ENCODE assay signal across 8 cellular contexts in the genomic region with DNA sequence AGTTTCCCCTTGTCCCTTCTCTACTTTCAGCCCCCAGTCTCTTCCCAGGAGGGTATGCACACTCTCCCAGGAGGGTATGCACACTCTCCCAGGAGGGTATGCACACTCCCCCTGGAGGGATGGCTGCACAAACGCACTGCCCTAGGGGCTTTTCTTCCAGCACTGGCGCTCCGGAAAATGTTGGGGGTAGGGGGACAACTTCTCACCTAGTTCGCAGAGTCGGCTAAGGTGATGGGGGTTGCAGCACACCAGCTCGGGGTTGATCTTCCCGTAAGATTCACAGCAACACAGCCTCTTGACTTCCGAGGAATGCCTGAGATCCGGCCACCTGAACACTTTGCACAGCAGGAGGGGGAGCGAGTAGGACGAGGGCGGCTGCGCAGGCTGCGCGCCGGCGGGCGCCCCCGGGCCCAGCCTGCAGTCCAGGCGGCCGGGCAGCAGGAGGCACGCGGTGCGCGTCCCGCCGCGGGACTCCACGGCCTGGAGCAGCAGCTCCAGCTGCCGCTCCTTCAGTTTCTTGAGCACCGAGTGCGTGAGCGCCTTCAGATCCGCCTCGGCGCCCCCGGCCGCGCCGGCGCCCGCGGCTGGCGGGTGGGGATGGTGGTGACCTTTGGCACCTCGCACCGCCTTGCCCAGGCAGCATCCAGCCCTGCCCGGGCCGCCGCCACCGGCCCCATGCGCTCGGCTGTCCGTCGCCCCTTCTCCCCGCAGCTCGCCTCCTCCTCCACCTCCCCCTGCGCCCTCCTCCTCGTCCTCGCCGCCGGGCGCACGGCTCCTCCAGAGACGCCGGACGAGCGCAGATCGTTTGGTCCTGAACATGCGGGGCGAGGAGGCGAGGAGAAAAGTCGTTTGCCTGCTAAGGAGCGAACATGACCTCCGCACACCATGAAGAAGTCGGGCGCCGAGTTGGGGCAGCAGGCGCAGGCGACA. TPM values are rescaled to one million over a fixed set of nuclear protein-coding genes. Genes with fewer than 3 reads are reported as not detected.
DNase-seq lines count a peak whose midpoint lies in the region; ATAC-seq, FAIRE-seq and TF ChIP-seq lines count a peak whose summit lies in the region.

No MANE protein-coding gene starts in this region.

- DNase-seq in NCI-H2227 (lab: John Stamatoyannopoulos, UW; ENCODE audit: unreplicated experiment), result peak; percentile 73
- DNase-seq in NCI-H2227 treated with DMSO at 0.1 percent for 48 hours (lab: John Stamatoyannopoulos, UW), result no peak
- DNase-seq in MV-4-11 (lab: John Stamatoyannopoulos, UW), result peak; percentile 8
- DNase-seq in activated T-cell treated with anti-CD3 and anti-CD28 coated beads, Interleukin-2, amount 50 U/mL, for 48 hours, result peak; percentile 60 to 62
- DNase-seq in foreskin keratinocyte, result peak in 1 of 2 donors; percentile 32
- peak in 5 of 6 donors; percentile 48 to 81 (median 61) for DNase-seq in pancreas

- H3K27ac ChIP-seq in foreskin keratinocyte (no peak overlapping the region), pancreas (peak overlapping the region; percentile 39 to 100 (median 82))

- H3K27me3 ChIP-seq in foreskin keratinocyte (no peaks in the 10 kb centered on the region), pancreas (no peaks in the 10 kb centered on the region)

- H3K4me1 ChIP-seq in foreskin keratinocyte (peaks cover 26% of the 10 kb centered on the region), pancreas (peaks cover 10 to 31% (median 19%) of the 10 kb centered on the region in 3 donors)

- peak; percentile 44 for ATAC-seq in foreskin keratinocyte
- ATAC-seq in pancreas, result peak; percentile 6 to 40 (median 12)
- ATAC-seq in HG02981 (IDR thresholded peaks at IDR 0.05; ENCODE audit: unreplicated experiment), result no peak
- ATAC-seq in GM18517 (IDR thresholded peaks at IDR 0.05; ENCODE audit: unreplicated experiment), result no peak

- intact Hi-C loops in pancreas (cut with DNase I), result no loop called here

- WGBS in pancreas, 2 donors, result 0 to 1% methylated on average over 56 to 79 of the region's 79 CpGs

- H3K9me3 ChIP-seq in pancreas, result no peaks in the 10 kb centered on the region

- TF ChIP-seq CTCF in foreskin keratinocyte (conservative IDR thresholded peaks at IDR 0.05) (peak; percentile 61), pancreas (IDR thresholded peaks at IDR 0.05) (no peak)

- H3K4me3 ChIP-seq in pancreas, result peak overlapping the region; percentile 50 to 95 (median 86)

- H3K36me3 ChIP-seq in pancreas, result no peaks in the 10 kb centered on the region

- FAIRE-seq in pancreas (lab: Jason Lieb, UNC), result no peak

RNA-seq across cellular contexts. Expression of gene SMAD7, which starts 0.9 kb away (rescaled TPM):
- total RNA-seq in foreskin keratinocyte, result 7.2 and 10.5 TPM in 2 replicates
- 4.3 and 5.2 TPM in 2 replicates for polyA plus RNA-seq in foreskin keratinocyte
- 10 to 100 TPM in 2 of 6 donors, 1 to 10 TPM in 4; 5.3 to 22.4 (median 6.8) TPM for total RNA-seq in pancreas
- 1 to 10 TPM; 4.2 to 8.2 TPM for polyA plus RNA-seq in pancreas

Comparison
In these comparisons a context has a peak if more than half of its experiments do, and no peak if none do; other contexts are left out.
1. ATAC-seq: peak in foreskin keratinocyte (single experiment) and pancreas (4 of 4); none in HG02981 (single experiment) and GM18517 (single experiment).